ENCODE assay signal across 1 cellular context in genomic region chr12:16297521-16297920, GRCh38.
TF ChIP-seq lines count a peak whose summit lies in the region.

No MANE protein-coding gene starts in this region.

TF ChIP-seq in GM23338, 12 proteins besides CTCF, POLR2A, EP300 and RAD21 (continued from another document):
- TF ChIP-seq, protein P1, sequence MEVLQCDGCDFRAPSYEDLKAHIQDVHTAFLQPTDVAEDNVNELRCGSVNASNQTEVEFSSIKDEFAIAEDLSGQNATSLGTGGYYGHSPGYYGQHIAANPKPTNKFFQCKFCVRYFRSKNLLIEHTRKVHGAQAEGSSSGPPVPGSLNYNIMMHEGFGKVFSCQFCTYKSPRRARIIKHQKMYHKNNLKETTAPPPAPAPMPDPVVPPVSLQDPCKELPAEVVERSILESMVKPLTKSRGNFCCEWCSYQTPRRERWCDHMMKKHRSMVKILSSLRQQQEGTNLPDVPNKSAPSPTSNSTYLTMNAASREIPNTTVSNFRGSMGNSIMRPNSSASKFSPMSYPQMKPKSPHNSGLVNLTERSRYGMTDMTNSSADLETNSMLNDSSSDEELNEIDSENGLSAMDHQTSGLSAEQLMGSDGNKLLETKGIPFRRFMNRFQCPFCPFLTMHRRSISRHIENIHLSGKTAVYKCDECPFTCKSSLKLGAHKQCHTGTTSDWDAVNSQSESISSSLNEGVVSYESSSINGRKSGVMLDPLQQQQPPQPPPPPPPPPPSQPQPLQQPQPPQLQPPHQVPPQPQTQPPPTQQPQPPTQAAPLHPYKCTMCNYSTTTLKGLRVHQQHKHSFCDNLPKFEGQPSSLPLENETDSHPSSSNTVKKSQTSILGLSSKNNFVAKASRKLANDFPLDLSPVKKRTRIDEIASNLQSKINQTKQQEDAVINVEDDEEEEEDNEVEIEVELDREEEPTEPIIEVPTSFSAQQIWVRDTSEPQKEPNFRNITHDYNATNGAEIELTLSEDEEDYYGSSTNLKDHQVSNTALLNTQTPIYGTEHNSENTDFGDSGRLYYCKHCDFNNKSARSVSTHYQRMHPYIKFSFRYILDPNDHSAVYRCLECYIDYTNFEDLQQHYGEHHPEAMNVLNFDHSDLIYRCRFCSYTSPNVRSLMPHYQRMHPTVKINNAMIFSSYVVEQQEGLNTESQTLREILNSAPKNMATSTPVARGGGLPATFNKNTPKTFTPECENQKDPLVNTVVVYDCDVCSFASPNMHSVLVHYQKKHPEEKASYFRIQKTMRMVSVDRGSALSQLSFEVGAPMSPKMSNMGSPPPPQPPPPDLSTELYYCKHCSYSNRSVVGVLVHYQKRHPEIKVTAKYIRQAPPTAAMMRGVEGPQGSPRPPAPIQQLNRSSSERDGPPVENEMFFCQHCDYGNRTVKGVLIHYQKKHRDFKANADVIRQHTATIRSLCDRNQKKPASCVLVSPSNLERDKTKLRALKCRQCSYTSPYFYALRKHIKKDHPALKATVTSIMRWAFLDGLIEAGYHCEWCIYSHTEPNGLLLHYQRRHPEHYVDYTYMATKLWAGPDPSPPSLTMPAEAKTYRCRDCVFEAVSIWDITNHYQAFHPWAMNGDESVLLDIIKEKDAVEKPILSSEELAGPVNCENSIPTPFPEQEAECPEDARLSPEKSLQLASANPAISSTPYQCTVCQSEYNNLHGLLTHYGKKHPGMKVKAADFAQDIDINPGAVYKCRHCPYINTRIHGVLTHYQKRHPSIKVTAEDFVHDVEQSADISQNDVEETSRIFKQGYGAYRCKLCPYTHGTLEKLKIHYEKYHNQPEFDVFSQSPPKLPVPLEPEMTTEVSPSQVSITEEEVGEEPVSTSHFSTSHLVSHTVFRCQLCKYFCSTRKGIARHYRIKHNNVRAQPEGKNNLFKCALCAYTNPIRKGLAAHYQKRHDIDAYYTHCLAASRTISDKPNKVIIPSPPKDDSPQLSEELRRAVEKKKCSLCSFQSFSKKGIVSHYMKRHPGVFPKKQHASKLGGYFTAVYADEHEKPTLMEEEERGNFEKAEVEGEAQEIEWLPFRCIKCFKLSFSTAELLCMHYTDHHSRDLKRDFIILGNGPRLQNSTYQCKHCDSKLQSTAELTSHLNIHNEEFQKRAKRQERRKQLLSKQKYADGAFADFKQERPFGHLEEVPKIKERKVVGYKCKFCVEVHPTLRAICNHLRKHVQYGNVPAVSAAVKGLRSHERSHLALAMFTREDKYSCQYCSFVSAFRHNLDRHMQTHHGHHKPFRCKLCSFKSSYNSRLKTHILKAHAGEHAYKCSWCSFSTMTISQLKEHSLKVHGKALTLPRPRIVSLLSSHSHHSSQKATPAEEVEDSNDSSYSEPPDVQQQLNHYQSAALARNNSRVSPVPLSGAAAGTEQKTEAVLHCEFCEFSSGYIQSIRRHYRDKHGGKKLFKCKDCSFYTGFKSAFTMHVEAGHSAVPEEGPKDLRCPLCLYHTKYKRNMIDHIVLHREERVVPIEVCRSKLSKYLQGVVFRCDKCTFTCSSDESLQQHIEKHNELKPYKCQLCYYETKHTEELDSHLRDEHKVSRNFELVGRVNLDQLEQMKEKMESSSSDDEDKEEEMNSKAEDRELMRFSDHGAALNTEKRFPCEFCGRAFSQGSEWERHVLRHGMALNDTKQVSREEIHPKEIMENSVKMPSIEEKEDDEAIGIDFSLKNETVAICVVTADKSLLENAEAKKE (CRISPR knock-in tag; IDR thresholded peaks at IDR 0.05), result no peak
- TF ChIP-seq, protein P2, sequence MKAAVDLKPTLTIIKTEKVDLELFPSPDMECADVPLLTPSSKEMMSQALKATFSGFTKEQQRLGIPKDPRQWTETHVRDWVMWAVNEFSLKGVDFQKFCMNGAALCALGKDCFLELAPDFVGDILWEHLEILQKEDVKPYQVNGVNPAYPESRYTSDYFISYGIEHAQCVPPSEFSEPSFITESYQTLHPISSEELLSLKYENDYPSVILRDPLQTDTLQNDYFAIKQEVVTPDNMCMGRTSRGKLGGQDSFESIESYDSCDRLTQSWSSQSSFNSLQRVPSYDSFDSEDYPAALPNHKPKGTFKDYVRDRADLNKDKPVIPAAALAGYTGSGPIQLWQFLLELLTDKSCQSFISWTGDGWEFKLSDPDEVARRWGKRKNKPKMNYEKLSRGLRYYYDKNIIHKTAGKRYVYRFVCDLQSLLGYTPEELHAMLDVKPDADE (IDR thresholded peaks at IDR 0.05), result no peak
